ENCODE assay signal across 8 cellular contexts in the genomic region with DNA sequence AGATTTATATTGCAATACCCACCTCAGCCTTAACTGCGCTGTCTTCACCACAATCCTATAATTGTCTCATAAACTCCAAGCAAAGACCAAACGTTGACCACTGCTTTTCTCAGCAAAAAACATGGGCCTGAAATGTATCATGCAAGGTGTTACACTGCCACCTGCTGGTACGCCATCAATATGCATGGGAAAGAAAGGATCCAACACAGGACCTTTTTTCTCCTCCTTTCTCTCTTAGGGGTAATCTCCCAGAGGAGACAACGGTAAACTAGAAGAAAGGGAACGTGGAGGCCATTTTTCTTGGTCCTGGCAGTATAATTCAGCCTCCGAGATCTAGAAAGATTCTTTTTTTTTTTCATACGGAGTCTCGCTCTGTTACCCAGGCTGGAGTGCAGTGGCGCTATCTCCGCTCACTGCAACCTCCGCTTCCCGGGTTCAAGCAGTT.
DNase-seq lines count a peak whose midpoint lies in the region; ATAC-seq and TF ChIP-seq lines count a peak whose summit lies in the region.

No MANE protein-coding gene starts in this region.

- intact Hi-C loops in tibial artery (cut with DNase I; ENCODE audit: low total_unique reads): loop anchor here (2.0 to 5.0 kb wide), 3 partner anchors 79 to 640 kb away; a partner anchor contains a TSS

- no peak overlapping the region for H2AFZ ChIP-seq in DND-41 (ENCODE audit: low read depth, low read length)
- H2AFZ ChIP-seq in osteoblast (ENCODE audit: low read length): no peak overlapping the region

- ATAC-seq in DND-41 (ENCODE audit: insufficient read depth, low read depth) (peak; percentile 78), GM21825 (IDR thresholded peaks at IDR 0.05; ENCODE audit: unreplicated experiment) (peak; percentile 91)

- H3K4me3 ChIP-seq in DND-41 (ENCODE audit: low read depth in 1 of 2, low read length in 2 of 2) (no peak overlapping the region), MG63 (no peak overlapping the region), osteoblast (ENCODE audit: insufficient read depth, low read length) (no peak overlapping the region), tibial artery (no peak overlapping the region)

- H3K27ac ChIP-seq in DND-41 (ENCODE audit: low read length): no peak overlapping the region
- H3K27ac ChIP-seq in osteoblast (ENCODE audit: low read depth, low read length): no peak overlapping the region
- no peak overlapping the region for H3K27ac ChIP-seq in tibial artery

- peaks cover 5% of the 10 kb centered on the region for H3K27me3 ChIP-seq in DND-41 (ENCODE audit: insufficient read depth, low read length, poor library complexity)
- H3K27me3 ChIP-seq in MG63: no peaks in the 10 kb centered on the region
- H3K27me3 ChIP-seq in osteoblast (ENCODE audit: insufficient read depth, low read length): peaks cover 33% of the 10 kb centered on the region
- no peaks in the 10 kb centered on the region for H3K27me3 ChIP-seq in tibial artery

- H3K4me2 ChIP-seq in DND-41 (ENCODE audit: insufficient read depth, low read length): no peak overlapping the region
- H3K4me2 ChIP-seq in osteoblast (ENCODE audit: insufficient read depth, low read length): no peak overlapping the region

- DNase-seq in DND-41 (peak; percentile 68), MG63 (peak; percentile 68), SHP77 (lab: John Stamatoyannopoulos, UW) (peak; percentile 64 to 81), foreskin melanocyte (peak; percentile 78), osteoblast (ENCODE audit: insufficient read length, low spot score, missing footprints) (peak; percentile 85), tibial artery (peak; percentile 88 to 92)
- peak; percentile 68 for DNase-seq in activated effector memory CD4-positive, alpha-beta T cell treated with Interleukin-2 at 50 U/mL for 16 hours

- no peaks in the 10 kb centered on the region for H4K20me1 ChIP-seq in DND-41 (ENCODE audit: insufficient read depth, low read length)
- H4K20me1 ChIP-seq in osteoblast (ENCODE audit: insufficient read depth, low read length): no peaks in the 10 kb centered on the region

- no peaks in the 10 kb centered on the region for H3K36me3 ChIP-seq in DND-41 (ENCODE audit: insufficient read depth, low read length)
- H3K36me3 ChIP-seq in MG63: no peaks in the 10 kb centered on the region
- no peaks in the 10 kb centered on the region for H3K36me3 ChIP-seq in osteoblast (ENCODE audit: insufficient read depth, low read length)
- H3K36me3 ChIP-seq in tibial artery: no peaks in the 10 kb centered on the region

- no peak overlapping the region for H3K9ac ChIP-seq in DND-41 (ENCODE audit: low read depth, low read length)

- H3K4me1 ChIP-seq in DND-41 (ENCODE audit: insufficient read depth, low read length) (no peaks in the 10 kb centered on the region), osteoblast (ENCODE audit: insufficient read depth, low read length) (no peaks in the 10 kb centered on the region), tibial artery (peaks cover 0 to 15% (median 0%) of the 10 kb centered on the region in 4 donors)

- TF ChIP-seq CTCF in DND-41 (IDR thresholded peaks at IDR 0.05; ENCODE audit: borderline replicate concordance, extremely low read depth, low read length, poor library complexity, severe bottlenecking) (peak; percentile 93), osteoblast (IDR thresholded peaks at IDR 0.05; ENCODE audit: extremely low read depth, low read depth, low read length) (peak; percentile 97), tibial artery (IDR thresholded peaks at IDR 0.05) (peak; percentile 95 to 99)

- H3K9me3 ChIP-seq in DND-41 (ENCODE audit: insufficient read depth, low read length, severe bottlenecking) (no peaks in the 10 kb centered on the region), MG63 (no peaks in the 10 kb centered on the region), osteoblast (ENCODE audit: low read depth, low read length) (no peaks in the 10 kb centered on the region), tibial artery (no peaks in the 10 kb centered on the region)

- H3K79me2 ChIP-seq in DND-41 (ENCODE audit: insufficient read depth, low read length): no peaks in the 10 kb centered on the region
- H3K79me2 ChIP-seq in osteoblast (ENCODE audit: insufficient read depth, low read length): no peaks in the 10 kb centered on the region
